Comparison of ENCODE assay signal across 19 cellular contexts in the genomic region with DNA sequence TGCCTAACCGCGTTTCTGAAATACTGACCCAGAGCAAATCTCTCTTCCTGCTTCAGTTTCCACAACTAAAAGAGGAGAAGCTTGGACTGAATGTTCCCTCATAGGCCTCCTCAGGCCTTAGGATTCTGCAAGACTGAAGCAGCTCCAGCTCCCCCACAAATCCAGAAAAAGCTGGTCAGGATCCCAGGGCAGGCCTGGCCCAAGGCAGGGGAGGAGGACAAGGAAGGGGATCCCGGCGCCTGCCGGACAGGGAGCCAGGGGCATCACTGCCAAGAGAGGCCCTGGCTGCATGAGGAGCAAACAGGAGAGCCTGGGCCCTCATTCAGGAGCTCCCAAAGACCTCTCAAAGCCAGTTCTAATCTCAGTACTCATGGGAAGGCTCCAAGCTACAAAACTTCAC.
DNase-seq lines count a peak whose midpoint lies in the region; ATAC-seq lines count a peak whose summit lies in the region.
"Had no signal": no experiment of that assay in that cellular context is flagged by ENCODE, and none has a peak within 500 bp of the region (broad histone marks: within the 10 kb centered on the region; RNA-seq: fewer than 3 reads in every experiment).

No MANE protein-coding gene starts in this region.

- H3K4me3 ChIP-seq in BLaER1 (no peak overlapping the region), mesenchymal stem cell (ENCODE audit: insufficient read depth in 1 of 2, low read depth in 1 of 2, low read length in 2 of 2) (no peak overlapping the region), skeletal muscle tissue (ENCODE audit: low read length in 3 of 3) (peak overlapping the region in 1 of 3 donors; percentile 13)
- H3K4me3 ChIP-seq: A549, gastrocnemius medialis, mucosa of descending colon had no signal

- H2AK5ac ChIP-seq in mesenchymal stem cell (ENCODE audit: low read length, severe bottlenecking): no peak overlapping the region

- no peak overlapping the region for H3K4me3 Mint-ChIP-seq in activated T-cell treated with anti-CD3 and anti-CD28 coated beads, Interleukin-2, amount 50 U/mL, for 72 hours
- H3K4me3 Mint-ChIP-seq: activated CD4-positive, alpha-beta T cell treated with anti-CD3 and anti-CD28 coated beads for 36 hours; activated naive CD4-positive, alpha-beta T cell treated with anti-CD3 and anti-CD28 coated beads, Interleukin-2, amount 10 ng/mL, durations not matched to agents 7 days and 5 days; CD4-positive, alpha-beta memory T cell had no signal

- H3K9me3 Mint-ChIP-seq in activated T-cell treated with anti-CD3 and anti-CD28 coated beads, Interleukin-2, amount 50 U/mL, for 72 hours: no peaks in the 10 kb centered on the region
- H3K9me3 Mint-ChIP-seq: activated naive CD4-positive, alpha-beta T cell treated with anti-CD3 and anti-CD28 coated beads, Interleukin-2, amount 10 ng/mL, durations not matched to agents 7 days and 5 days; type B pancreatic cell had no signal

- no peak for ATAC-seq in GM19023 (IDR thresholded peaks at IDR 0.05; ENCODE audit: unreplicated experiment)
- no peak for ATAC-seq in activated T-cell treated with anti-CD3 and anti-CD28 coated beads, Interleukin-2, amount 50 U/mL, for 72 hours (replicated peaks in 1 of 2)
- ATAC-seq: A549; activated CD4-positive, alpha-beta T cell treated with anti-CD3 and anti-CD28 coated beads for 36 hours; mucosa of descending colon had no signal

- H3K4me2 ChIP-seq in BLaER1: no peak overlapping the region
- H3K4me2 ChIP-seq in mesenchymal stem cell (ENCODE audit: low read length, poor library complexity, severe bottlenecking): no peak overlapping the region
- H3K4me2 ChIP-seq: A549 had no signal

- H3K4me1 Mint-ChIP-seq in activated T-cell treated with anti-CD3 and anti-CD28 coated beads, Interleukin-2, amount 50 U/mL, for 72 hours (ENCODE audit: low read depth): no peaks in the 10 kb centered on the region
- H3K4me1 Mint-ChIP-seq: activated CD4-positive, alpha-beta T cell treated with anti-CD3 and anti-CD28 coated beads for 36 hours; activated naive CD4-positive, alpha-beta T cell treated with anti-CD3 and anti-CD28 coated beads, Interleukin-2, amount 10 ng/mL, durations not matched to agents 7 days and 5 days; CD4-positive, alpha-beta memory T cell had no signal

- H4K8ac ChIP-seq in mesenchymal stem cell (ENCODE audit: low read length): no peak overlapping the region

- H3K9ac ChIP-seq in BLaER1: 0 out of 2 replicates have a peak overlapping the region, but pooled peaks have one; percentile 3
- H3K9ac ChIP-seq in mesenchymal stem cell (ENCODE audit: low read length): peak overlapping the region; percentile 75
- H3K9ac ChIP-seq in skeletal muscle tissue (ENCODE audit: low read depth in 1 of 3, low read length in 3 of 3): peak overlapping the region; percentile 38 to 70 (median 61)

- H3K27ac ChIP-seq in BLaER1: no peak overlapping the region
- no peak overlapping the region for H3K27ac ChIP-seq in mesenchymal stem cell (ENCODE audit: low read length, poor library complexity, severe bottlenecking)
- no peak overlapping the region for H3K27ac ChIP-seq in skeletal muscle tissue (ENCODE audit: low read depth, low read length)
- H3K27ac ChIP-seq: A549 had no signal

- no peak overlapping the region for H4K91ac ChIP-seq in mesenchymal stem cell (ENCODE audit: low read length)

- H2BK5ac ChIP-seq in mesenchymal stem cell (ENCODE audit: low read depth, low read length, poor library complexity, severe bottlenecking): no peak overlapping the region

- no peak overlapping the region for H3K14ac ChIP-seq in mesenchymal stem cell (ENCODE audit: low read length in 2 of 2)

- H2AFZ ChIP-seq in mesenchymal stem cell (ENCODE audit: low read depth, low read length): no peak overlapping the region

- H3K27me3 Mint-ChIP-seq in activated T-cell treated with anti-CD3 and anti-CD28 coated beads, Interleukin-2, amount 50 U/mL, for 72 hours (ENCODE audit: low read depth): no peaks in the 10 kb centered on the region
- H3K27me3 Mint-ChIP-seq: activated CD4-positive, alpha-beta T cell treated with anti-CD3 and anti-CD28 coated beads for 36 hours; type B pancreatic cell had no signal

- H3K27me3 ChIP-seq in BLaER1 (no peaks in the 10 kb centered on the region), mesenchymal stem cell (ENCODE audit: control insufficient read depth in 1 of 2, insufficient read depth in 1 of 2, low read length in 2 of 2) (peaks cover 1 to 2% of the 10 kb centered on the region in 2 experiments), skeletal muscle tissue (ENCODE audit: control insufficient read depth in 3 of 3, insufficient read depth in 3 of 3, low read length in 3 of 3) (no peaks in the 10 kb centered on the region)
- H3K27me3 ChIP-seq: gastrocnemius medialis had no signal

- peak; percentile 8 for DNase-seq in fibroblast of peridontal ligament (ENCODE audit: extremely low read depth)
- DNase-seq in mesenchymal stem cell: no peak
- no peak for DNase-seq in DMS53 (lab: John Stamatoyannopoulos, UW)
- no peak for DNase-seq in activated T-cell treated with anti-CD3 and anti-CD28 coated beads, Interleukin-2, amount 50 U/mL, for 72 hours
- no peak for DNase-seq in HPDE6-E6E7 (ENCODE audit: extremely low spot score)
- DNase-seq: activated CD4-positive, alpha-beta T cell treated with anti-CD3 and anti-CD28 coated beads for 36 hours; activated CD8-positive, alpha-beta memory T cell treated with anti-CD3 and anti-CD28 coated beads, Interleukin-2, amount 50 U/mL, for 4 hours; activated naive CD4-positive, alpha-beta T cell treated with anti-CD3 and anti-CD28 coated beads, Interleukin-2, amount 10 ng/mL, durations not matched to agents 7 days and 5 days; CD4-positive, alpha-beta memory T cell; DND-41; gastrocnemius medialis; mucosa of descending colon; NCI-H1436 treated with DMSO at 0.1 percent for 48 hours; NCI-H446 treated with DMSO at 0.1 percent for 48 hours had no signal

- peaks cover 2% of the 10 kb centered on the region for H3K79me1 ChIP-seq in mesenchymal stem cell (replicated peaks; ENCODE audit: low read length, poor library complexity, severe bottlenecking)

- H2BK15ac ChIP-seq in mesenchymal stem cell (ENCODE audit: low read depth, poor library complexity, severe bottlenecking): no peak overlapping the region

- no peak overlapping the region for H3K4ac ChIP-seq in mesenchymal stem cell (ENCODE audit: low read depth in 1 of 2, low read length in 2 of 2)

- H3K4me1 ChIP-seq in BLaER1 (peaks cover 24% of the 10 kb centered on the region), mesenchymal stem cell (ENCODE audit: control insufficient read depth, insufficient read depth, low read depth, low read length) (no peaks in the 10 kb centered on the region), skeletal muscle tissue (ENCODE audit: control insufficient read depth in 3 of 3, insufficient read depth in 3 of 3, low read length in 3 of 3) (peaks cover 14 to 24% (median 20%) of the 10 kb centered on the region in 3 donors)
- H3K4me1 ChIP-seq: A549 had no signal

- H4K20me1 ChIP-seq in BLaER1: 0 out of 2 replicates have a peak, but pooled peaks cover 4% of the 10 kb centered on the region

- H3K27ac Mint-ChIP-seq in activated T-cell treated with anti-CD3 and anti-CD28 coated beads, Interleukin-2, amount 50 U/mL, for 72 hours: no peak overlapping the region
- H3K27ac Mint-ChIP-seq: activated CD4-positive, alpha-beta T cell treated with anti-CD3 and anti-CD28 coated beads for 36 hours; activated naive CD4-positive, alpha-beta T cell treated with anti-CD3 and anti-CD28 coated beads, Interleukin-2, amount 10 ng/mL, durations not matched to agents 7 days and 5 days; CD4-positive, alpha-beta memory T cell had no signal

- no peak overlapping the region for H2BK120ac ChIP-seq in mesenchymal stem cell (ENCODE audit: low read depth, low read length)

- no peak overlapping the region for H3K18ac ChIP-seq in mesenchymal stem cell (ENCODE audit: low read depth in 1 of 2, low read length in 2 of 2)

- 96% methylated on average over 4 of the region's 5 CpGs for WGBS in mesenchymal stem cell

- H3K36me3 ChIP-seq in BLaER1 (peaks cover 23% of the 10 kb centered on the region; the same call in 1 of the 2 replicates), mesenchymal stem cell (ENCODE audit: control insufficient read depth in 1 of 2, insufficient read depth in 2 of 2, low read depth in 1 of 2, low read length in 2 of 2) (no peaks in the 10 kb centered on the region), skeletal muscle tissue (ENCODE audit: control insufficient read depth in 3 of 3, insufficient read depth in 3 of 3, low read length in 3 of 3) (peaks cover 0 to 2% (median 0%) of the 10 kb centered on the region in 3 donors)
- H3K36me3 ChIP-seq: gastrocnemius medialis had no signal

- H3K23ac ChIP-seq in mesenchymal stem cell (ENCODE audit: low read length in 2 of 2): no peak overlapping the region

- H3K36me3 Mint-ChIP-seq in activated T-cell treated with anti-CD3 and anti-CD28 coated beads, Interleukin-2, amount 50 U/mL, for 72 hours (ENCODE audit: insufficient read depth in 2 of 2): no peaks in the 10 kb centered on the region
- H3K36me3 Mint-ChIP-seq: activated naive CD4-positive, alpha-beta T cell treated with anti-CD3 and anti-CD28 coated beads, Interleukin-2, amount 10 ng/mL, durations not matched to agents 7 days and 5 days; CD4-positive, alpha-beta memory T cell had no signal

- peaks cover 2% of the 10 kb centered on the region; the same call in 1 of the 2 replicates for H3K9me3 ChIP-seq in BLaER1
- no peaks in the 10 kb centered on the region for H3K9me3 ChIP-seq in mesenchymal stem cell (ENCODE audit: control insufficient read depth, low read length)
- H3K9me3 ChIP-seq in skeletal muscle tissue (ENCODE audit: control insufficient read depth in 3 of 3, low read length in 3 of 3): no peaks in the 10 kb centered on the region
- H3K9me3 ChIP-seq: A549, gastrocnemius medialis, mucosa of descending colon had no signal

- no peak overlapping the region for H2BK12ac ChIP-seq in mesenchymal stem cell (ENCODE audit: low read length in 2 of 2)

Comparison
In these comparisons a context has a peak if more than half of its experiments do, and no peak if none do; other contexts are left out.
1. H3K9ac ChIP-seq: peak in every context shown above with its lines; median percentile 75 in mesenchymal stem cell; 61 in skeletal muscle tissue; 3 in BLaER1.